Comparison of ENCODE assay signal across 11 cellular contexts in genomic region chr17:49647256-49647585, GRCh38. TPM values are rescaled to one million over a fixed set of nuclear protein-coding genes. Genes with fewer than 3 reads are reported as not detected.
DNase-seq lines count a peak whose midpoint lies in the region; ATAC-seq, FAIRE-seq and TF ChIP-seq lines count a peak whose summit lies in the region.
"Had no signal": no experiment of that assay in that cellular context is flagged by ENCODE, and none has a peak within 500 bp of the region (broad histone marks: within the 10 kb centered on the region; RNA-seq: fewer than 3 reads in every experiment).

No MANE protein-coding gene starts in this region.

- no peaks in the 10 kb centered on the region for H3K9me3 ChIP-seq in IMR-90 (ENCODE audit: control insufficient read depth, insufficient read depth, low read length)
- H3K9me3 ChIP-seq in colonic mucosa = no peaks in the 10 kb centered on the region
- no peaks in the 10 kb centered on the region for H3K9me3 ChIP-seq in suprapubic skin
- no peaks in the 10 kb centered on the region for H3K9me3 ChIP-seq in HAP-1

- H2AK9ac ChIP-seq in IMR-90 (replicated peaks; ENCODE audit: low read depth, low read length, poor library complexity) = no peak overlapping the region

- H3K9ac ChIP-seq in IMR-90 (ENCODE audit: low read depth, low read length) (no peak overlapping the region), colonic mucosa (ENCODE audit: low read depth in 2 of 2, low read length in 2 of 2) (no peak overlapping the region)

- peak overlapping the region; percentile 96; the same call in 1 of the 2 replicates for H3K4me2 ChIP-seq in IMR-90 (ENCODE audit: low read depth, low read length)

- CTCF ChIA-PET in IMR-90 (lab: Yijun Ruan, JAX) = interaction anchor here (0.8 kb wide), 1 partner anchor 78 kb away, joined by 4 read pairs; no protein-coding TSS in a partner anchor

- no peaks in the 10 kb centered on the region for H3K9me3 Mint-ChIP-seq in osteocyte (ENCODE audit: unreplicated experiment)

- H2BK20ac ChIP-seq in IMR-90 (ENCODE audit: low read depth, low read length) = no peak overlapping the region

- peaks cover 9% of the 10 kb centered on the region; the same call in 1 of the 2 replicates for H4K20me1 ChIP-seq in IMR-90 (ENCODE audit: insufficient read depth, low read length)

- H2BK120ac ChIP-seq in IMR-90 (ENCODE audit: low read depth, low read length) = no peak overlapping the region

- peaks cover 60% of the 10 kb centered on the region for H3K79me2 ChIP-seq in ACC112 (ENCODE audit: control insufficient read depth, insufficient read depth, low read length, unreplicated experiment)

- no CpG with 5 or more reads among the region's 8 CpGs for WGBS in IMR-90 (ENCODE audit: extremely low coverage in 2 of 2, insufficient read length in 1 of 2), 2 experiments
- WGBS in suprapubic skin = 87% methylated on average over 8 of the region's 8 CpGs

- H3K4ac ChIP-seq in IMR-90 (ENCODE audit: low read depth, low read length) = no peak overlapping the region

- no peak for DNase-seq in IMR-90
- no peak for DNase-seq in colonic mucosa
- no peak for DNase-seq in osteocyte (ENCODE audit: extremely low spot score, unreplicated experiment)
- DNase-seq in globus pallidus (ENCODE audit: low spot score) = no peak
- DNase-seq in RCC 7860 (ENCODE audit: low spot score) = no peak
- no peak for DNase-seq in suprapubic skin (ENCODE audit: low spot score in 2 of 2)
- DNase-seq in HAP-1 (ENCODE audit: low spot score in 2 of 2) = no peak
- DNase-seq: left cardiac atrium, NCI-H1694 treated with DMSO at 0.1 percent for 48 hours had no signal

- H3K79me1 ChIP-seq in IMR-90 (ENCODE audit: low read depth in 1 of 2, low read length in 2 of 2) = peaks cover 3 to 43% of the 10 kb centered on the region in 2 experiments; a peak in 3 of 4 replicates

- H3K14ac ChIP-seq in IMR-90 (replicated peaks; ENCODE audit: low read depth, low read length) = no peak overlapping the region

- peaks cover 42% of the 10 kb centered on the region for H3K4me1 Mint-ChIP-seq in osteocyte (ENCODE audit: unreplicated experiment)

- H3K23ac ChIP-seq in IMR-90 (ENCODE audit: low read depth, low read length) = no peak overlapping the region

- H3K9me1 ChIP-seq in IMR-90 (ENCODE audit: insufficient read depth, low read length) = no peaks in the 10 kb centered on the region

- no peak overlapping the region for H4K5ac ChIP-seq in IMR-90 (ENCODE audit: low read depth, low read length)

- no peak for TF ChIP-seq EP300 in suprapubic skin (IDR thresholded peaks at IDR 0.05)

- H3K27me3 ChIP-seq in ACC112 (ENCODE audit: insufficient read depth, low read length) (no peaks in the 10 kb centered on the region), IMR-90 (ENCODE audit: control insufficient read depth, insufficient read depth, low read length) (no peaks in the 10 kb centered on the region), colonic mucosa (no peaks in the 10 kb centered on the region), suprapubic skin (no peaks in the 10 kb centered on the region), HAP-1 (ENCODE audit: low read depth) (no peaks in the 10 kb centered on the region)

- TF ChIP-seq POLR2A in IMR-90 (IDR thresholded peaks at IDR 0.05; ENCODE audit: low read depth, low read length) (no peak), suprapubic skin (IDR thresholded peaks at IDR 0.05) (no peak)

- no peak overlapping the region for H4K8ac ChIP-seq in IMR-90 (ENCODE audit: low read depth in 2 of 2, low read length in 2 of 2)

- H3K4me3 Mint-ChIP-seq in osteocyte (ENCODE audit: unreplicated experiment) = no peak overlapping the region

- no peak overlapping the region for H2BK15ac ChIP-seq in IMR-90 (ENCODE audit: low read depth, low read length)

- peak; percentile 22 for ATAC-seq in IMR-90 (ENCODE audit: low read depth)

- H3K36me3 Mint-ChIP-seq in osteocyte (ENCODE audit: unreplicated experiment) = no peaks in the 10 kb centered on the region

- peaks cover 31% of the 10 kb centered on the region for H3K4me1 ChIP-seq in ACC112 (ENCODE audit: control insufficient read depth, insufficient read depth, low read length, unreplicated experiment)
- peaks cover 5% of the 10 kb centered on the region; the same call in 1 of the 2 replicates for H3K4me1 ChIP-seq in IMR-90 (ENCODE audit: control insufficient read depth, insufficient read depth, low read length)
- no peaks in the 10 kb centered on the region for H3K4me1 ChIP-seq in colonic mucosa
- peaks cover 30% of the 10 kb centered on the region for H3K4me1 ChIP-seq in suprapubic skin
- peaks cover 9% of the 10 kb centered on the region for H3K4me1 ChIP-seq in HAP-1

- in situ Hi-C loops in IMR-90 (cut with MboI; ENCODE audit: low sequenced_read_pairs) = no loop called here
- in situ Hi-C loops in HAP-1 (cut with MboI; ENCODE audit: low sequenced_read_pairs) = no loop called here

- H3K36me3 ChIP-seq in ACC112 (ENCODE audit: insufficient read depth, low read length) = no peaks in the 10 kb centered on the region
- no peaks in the 10 kb centered on the region for H3K36me3 ChIP-seq in IMR-90 (ENCODE audit: control insufficient read depth, insufficient read depth, low read length)
- H3K36me3 ChIP-seq in colonic mucosa = no peaks in the 10 kb centered on the region
- H3K36me3 ChIP-seq in suprapubic skin = no peaks in the 10 kb centered on the region
- no peaks in the 10 kb centered on the region; the same call in 1 of the 2 replicates for H3K36me3 ChIP-seq in HAP-1 (replicated peaks)

- intact Hi-C loops in IMR-90 (cut with micrococcal nuclease) (no loop called here), colonic mucosa (cut with DNase I) (no loop called here)

- no peaks in the 10 kb centered on the region for H3K27me3 Mint-ChIP-seq in osteocyte (ENCODE audit: unreplicated experiment)

- no peak overlapping the region for H3K18ac ChIP-seq in IMR-90 (ENCODE audit: low read depth, low read length)

- no peak for FAIRE-seq in RCC 7860 (lab: Jason Lieb, UNC)

- no TSS peak for BruUV-seq in IMR-90 (replicated peaks; lab: Mats Ljungman, UMichigan)

- no peak overlapping the region for H2AK5ac ChIP-seq in IMR-90 (ENCODE audit: low read depth, low read length)

- TF ChIP-seq CTCF in IMR-90 (conservative IDR thresholded peaks at IDR 0.05; ENCODE audit: low read depth, low read length) (no peak), colonic mucosa (IDR thresholded peaks at IDR 0.05) (no peak), osteocyte (IDR thresholded peaks at IDR 0.05) (no peak), suprapubic skin (IDR thresholded peaks at IDR 0.05) (no peak)

- dilution Hi-C loops in IMR-90 (cut with HindIII; ENCODE audit: low sequenced_read_pairs, unreplicated experiment) = no loop called here

- H3K27ac Mint-ChIP-seq in osteocyte (ENCODE audit: unreplicated experiment) = peak overlapping the region; percentile 82

- no peak overlapping the region for H4K91ac ChIP-seq in IMR-90 (ENCODE audit: insufficient read depth, low read depth, low read length)

- POLR2A ChIA-PET in IMR-90 (lab: Charles Lee; ENCODE audit: unreplicated experiment) = no interaction called here

- H3K56ac ChIP-seq in IMR-90 (ENCODE audit: extremely low read depth, insufficient read depth, low read length) = no peak overlapping the region

- no peak for TF ChIP-seq RAD21 in IMR-90 (IDR thresholded peaks at IDR 0.05; ENCODE audit: low read length)

- H3K27ac ChIP-seq in ACC112 (ENCODE audit: low read depth, low read length) (peak overlapping the region; percentile 99), IMR-90 (ENCODE audit: insufficient read depth, low read length) (peak overlapping the region; percentile 21), colonic mucosa (peak overlapping the region; percentile 52), suprapubic skin (no peak overlapping the region)
- H3K27ac ChIP-seq: C4-2B had no signal

- H2AFZ ChIP-seq in ACC112 (ENCODE audit: low read length, unreplicated experiment) (no peak overlapping the region), IMR-90 (replicated peaks; ENCODE audit: low read length, poor library complexity) (no peak overlapping the region)

- peak overlapping the region; percentile 40 for H2BK5ac ChIP-seq in IMR-90 (ENCODE audit: low read depth, low read length, poor library complexity, severe bottlenecking)

- no peak overlapping the region for H3K4me3 ChIP-seq in ACC112 (ENCODE audit: low read depth, low read length)
- no peak overlapping the region for H3K4me3 ChIP-seq in IMR-90 (ENCODE audit: insufficient read depth, low read depth, low read length)
- H3K4me3 ChIP-seq in colonic mucosa = no peak overlapping the region
- H3K4me3 ChIP-seq in suprapubic skin = no peak overlapping the region
- H3K4me3 ChIP-seq in HAP-1 = no peak overlapping the region

TF ChIP-seq in IMR-90, 13 proteins besides CTCF, POLR2A, EP300 and RAD21:
- TF ChIP-seq FOS (IDR thresholded peaks at IDR 0.05; ENCODE audit: low read depth, low read length) (no peak), CHD1 (IDR thresholded peaks at IDR 0.05; ENCODE audit: low read depth, low read length) (no peak)

RNA-seq across cellular contexts. Expression of gene SPOP, which starts 30.7 kb away (rescaled TPM):
- 47.5 and 56.9 TPM in 2 replicates for total RNA-seq in IMR-90 (2012; rRNA removed)
- polyA plus RNA-seq in IMR-90 (2012; rRNA removed) = 24.9 and 32.0 TPM in 2 replicates
- 16.5 and 26.0 TPM in 2 replicates for polyA plus RNA-seq in IMR-90 (2012; cell fraction: cytosol; rRNA removed)
- 30.3 and 35.4 TPM in 2 replicates for polyA plus RNA-seq in IMR-90 (2012; cell fraction: nucleus; rRNA removed; ENCODE audit: low replicate concordance)
- total RNA-seq in colonic mucosa = 10 to 100 TPM; 60.5 to 83.2 TPM
- total RNA-seq in osteocyte = 63.9 and 68.6 TPM in 2 replicates
- total RNA-seq in suprapubic skin = 10 to 100 TPM; 26.1 to 59.3 (median 41.7) TPM
